In the genomic region with DNA sequence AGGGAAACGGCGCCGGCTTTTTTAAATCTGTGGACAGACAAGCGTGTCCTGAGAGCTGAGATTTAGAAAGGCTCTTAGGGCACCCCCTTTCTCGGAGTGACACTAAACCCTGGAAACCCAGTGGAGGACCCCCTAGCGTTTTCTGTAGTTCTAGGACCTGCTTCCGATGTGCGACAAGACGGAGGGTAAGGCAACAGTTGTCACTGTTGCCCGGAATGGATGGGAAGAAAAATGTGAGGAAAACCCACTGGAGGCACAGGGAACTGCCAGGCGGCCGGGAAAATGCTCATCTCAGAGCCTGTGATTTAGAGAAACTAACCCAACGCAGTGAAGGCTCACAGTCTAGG, we compare ENCODE assay signal across 8 cellular contexts. TPM values are rescaled to one million over a fixed set of nuclear protein-coding genes. Genes with fewer than 3 reads are reported as not detected.
A peak's percentile ranks its signal among the peaks of the same experiment; 100 is the strongest.
DNase-seq lines count a peak whose midpoint lies in the region; ATAC-seq and TF ChIP-seq lines count a peak whose summit lies in the region.

No MANE protein-coding gene starts in this region.

- peaks cover 0 to 63% of the 10 kb centered on the region in 2 donors for H3K36me3 ChIP-seq in adrenal gland (replicated peaks in 1 of 2)
- H3K36me3 ChIP-seq in kidney epithelial cell (ENCODE audit: control insufficient read depth, insufficient read depth, low read length) = no peaks in the 10 kb centered on the region

- peaks cover 71% of the 10 kb centered on the region for H3K4me1 Mint-ChIP-seq in activated CD8-positive, alpha-beta memory T cell treated with anti-CD3 and anti-CD28 coated beads, Interleukin-2, amount 10 ng/mL, durations not matched to agents 7 days and 5 days

- H3K4me3 ChIP-seq in adrenal gland (peak overlapping the region in 3 of 4 donors; percentile 34 to 83 (median 60)), kidney epithelial cell (ENCODE audit: low read depth, low read length) (peak overlapping the region; percentile 61)

- no peaks in the 10 kb centered on the region for H3K9me3 ChIP-seq in adrenal gland (replicated peaks in 1 of 3)

- peak overlapping the region in 4 of 5 donors; percentile 78 to 96 (median 86) for H3K27ac ChIP-seq in adrenal gland
- peak overlapping the region; percentile 72 for H3K27ac ChIP-seq in temporal lobe (ENCODE audit: low read depth, low read length)

- peaks cover 63% of the 10 kb centered on the region for H3K36me3 Mint-ChIP-seq in activated CD8-positive, alpha-beta memory T cell treated with anti-CD3 and anti-CD28 coated beads, Interleukin-2, amount 10 ng/mL, durations not matched to agents 7 days and 5 days

- H3K27me3 Mint-ChIP-seq in activated CD8-positive, alpha-beta memory T cell treated with anti-CD3 and anti-CD28 coated beads, Interleukin-2, amount 10 ng/mL, durations not matched to agents 7 days and 5 days = no peaks in the 10 kb centered on the region

- WGBS in adrenal gland, 4 donors = 1 to 3% (median 2%) methylated on average over 10 to 13 of the region's 13 CpGs

- H3K4me1 ChIP-seq in adrenal gland (replicated peaks in 1 of 2) = peaks cover 22 to 44% of the 10 kb centered on the region in 2 donors

- no peaks in the 10 kb centered on the region for H3K9me3 Mint-ChIP-seq in activated CD8-positive, alpha-beta memory T cell treated with anti-CD3 and anti-CD28 coated beads, Interleukin-2, amount 10 ng/mL, durations not matched to agents 7 days and 5 days (ENCODE audit: low read depth)

- no peak for ATAC-seq in activated CD8-positive, alpha-beta memory T cell treated with anti-CD3 and anti-CD28 coated beads, Interleukin-2, amount 10 ng/mL, durations not matched to agents 7 days and 5 days

- CTCF ChIA-PET in activated CD8-positive, alpha-beta memory T cell treated with anti-CD3 and anti-CD28 coated beads, Interleukin-2, amount 10 ng/mL, durations not matched to agents 7 days and 5 days (lab: Charles Lee) = interaction anchor here (1.0 to 1.6 kb wide), 11 partner anchors 8 to 382 kb away, joined by 3 to 8 read pairs (median 4); partner anchors contain the start of gene STX16

- intact Hi-C loops in adrenal gland (cut with DNase I) = loop anchor here in 1 of 2 donors (10.0 kb wide), 1 partner anchor 48 kb away; the partner anchor contains the start of gene NELFCD

- H3K27me3 ChIP-seq in adrenal gland (no peaks in the 10 kb centered on the region), kidney epithelial cell (ENCODE audit: control insufficient read depth, insufficient read depth, low read length) (no peaks in the 10 kb centered on the region)

- peak overlapping the region; percentile 87 for H3K4me3 Mint-ChIP-seq in activated CD8-positive, alpha-beta memory T cell treated with anti-CD3 and anti-CD28 coated beads, Interleukin-2, amount 10 ng/mL, durations not matched to agents 7 days and 5 days

- no peak for DNase-seq in activated CD8-positive, alpha-beta memory T cell treated with anti-CD3 and anti-CD28 coated beads, Interleukin-2, amount 10 ng/mL, durations not matched to agents 7 days and 5 days
- DNase-seq in activated CD8-positive, alpha-beta memory T cell treated with anti-CD3 and anti-CD28 coated beads, Interleukin-2, amount 50 U/mL, for 4 hours = no peak
- DNase-seq in NCI-H1694 (lab: John Stamatoyannopoulos, UW) (peak; percentile 9), adrenal gland (peak in 2 of 7 donors; percentile 31 to 39), kidney epithelial cell (ENCODE audit: low read depth) (no peak)
- DNase-seq in activated effector memory CD4-positive, alpha-beta T cell treated with anti-CD3 and anti-CD28 coated beads, Interleukin-2, amount 50 U/mL, for 16 hours = no peak
- DNase-seq in activated CD8-positive, alpha-beta memory T cell treated with anti-CD3 and anti-CD28 coated beads, Interleukin-2, amount 50 U/mL, for 48 hours = no peak

- TF ChIP-seq POLR2A in adrenal gland (IDR thresholded peaks at IDR 0.05) = no peak

- TF ChIP-seq CTCF in adrenal gland (IDR thresholded peaks at IDR 0.05) = peak in 4 of 6 experiments; percentile 9 to 57 (median 44)
- peak; percentile 14 for TF ChIP-seq CTCF in kidney epithelial cell (IDR thresholded peaks at IDR 0.05; ENCODE audit: insufficient read depth, low read length, poor library complexity, severe bottlenecking)

- H3K27ac Mint-ChIP-seq in activated CD8-positive, alpha-beta memory T cell treated with anti-CD3 and anti-CD28 coated beads, Interleukin-2, amount 10 ng/mL, durations not matched to agents 7 days and 5 days = peak overlapping the region; percentile 87

RNA-seq across cellular contexts. Expression of gene ATP5F1E, which starts 0.6 kb away (rescaled TPM):
- total RNA-seq in activated CD8-positive, alpha-beta memory T cell treated with anti-CD3 and anti-CD28 coated beads, Interleukin-2, amount 10 ng/mL, durations not matched to agents 7 days and 5 days = 10 to 100 TPM; 78.3 to 80.8 TPM
- total RNA-seq in adrenal gland (10 to 100 TPM; 13.3 to 90.4 (median 47.4) TPM), kidney epithelial cell (26.9 and 33.8 TPM in 2 replicates), temporal lobe (28.3 TPM)
- 100 to 1,000 TPM in 1 of 3 donors, 10 to 100 TPM in 2; 42.5 to 131 (median 50.0) TPM for polyA plus RNA-seq in adrenal gland

RNA-seq across cellular contexts. Expression of gene PRELID3B, which starts 9.9 kb away (rescaled TPM):
- total RNA-seq in activated CD8-positive, alpha-beta memory T cell treated with anti-CD3 and anti-CD28 coated beads, Interleukin-2, amount 10 ng/mL, durations not matched to agents 7 days and 5 days = 100 to 1,000 TPM in 1 of 2 experiments, 10 to 100 TPM in 1; 80.4 to 104 TPM
- 100 to 1,000 TPM in 1 of 8 donors, 10 to 100 TPM in 7; 21.7 to 112 (median 47.8) TPM for total RNA-seq in adrenal gland
- polyA plus RNA-seq in adrenal gland = 100 to 1,000 TPM in 1 of 3 donors, 10 to 100 TPM in 2; 13.3 to 119 (median 16.1) TPM
- 61.5 and 79.3 TPM in 2 replicates for total RNA-seq in kidney epithelial cell
- total RNA-seq in temporal lobe = 33.7 TPM

RNA-seq across cellular contexts. Expression of gene TUBB1, which starts 13.5 kb away (rescaled TPM):
- not detected for total RNA-seq in activated CD8-positive, alpha-beta memory T cell treated with anti-CD3 and anti-CD28 coated beads, Interleukin-2, amount 10 ng/mL, durations not matched to agents 7 days and 5 days
- total RNA-seq in adrenal gland (under 1 TPM in 3 of 8 donors, not detected in 5; 0.13 to 0.53 (median 0.14) TPM), kidney epithelial cell (not detected in 2 replicates), temporal lobe (0.49 TPM)
- under 1 TPM; 0.07 to 0.10 (median 0.08) TPM for polyA plus RNA-seq in adrenal gland

RNA-seq across cellular contexts. Expression of gene CTSZ, which starts 25.6 kb away (rescaled TPM):
- 10 to 100 TPM; 39.6 to 48.0 TPM for total RNA-seq in activated CD8-positive, alpha-beta memory T cell treated with anti-CD3 and anti-CD28 coated beads, Interleukin-2, amount 10 ng/mL, durations not matched to agents 7 days and 5 days
- 100 to 1,000 TPM; 128 to 266 (median 188) TPM for total RNA-seq in adrenal gland
- 100 to 1,000 TPM; 108 to 180 (median 121) TPM for polyA plus RNA-seq in adrenal gland
- 109 and 121 TPM in 2 replicates for total RNA-seq in kidney epithelial cell
- total RNA-seq in temporal lobe = 10.6 TPM

RNA-seq across cellular contexts. Expression of gene NELFCD, which starts 51.6 kb away (rescaled TPM):
- total RNA-seq in activated CD8-positive, alpha-beta memory T cell treated with anti-CD3 and anti-CD28 coated beads, Interleukin-2, amount 10 ng/mL, durations not matched to agents 7 days and 5 days = 10 to 100 TPM; 71.2 to 86.2 TPM
- 10 to 100 TPM; 47.1 to 82.8 (median 64.1) TPM for total RNA-seq in adrenal gland
- polyA plus RNA-seq in adrenal gland = 100 to 1,000 TPM in 1 of 3 donors, 10 to 100 TPM in 2; 78.3 to 107 (median 85.7) TPM
- total RNA-seq in kidney epithelial cell = 43.7 and 49.2 TPM in 2 replicates
- total RNA-seq in temporal lobe = 34.9 TPM
